In genomic region chr12:116937640-116938039, GRCh38 we compare ENCODE assay signal across 25 cellular contexts. TPM values are rescaled to one million over a fixed set of nuclear protein-coding genes. Genes with fewer than 3 reads are reported as not detected.
"Had no signal": no experiment of that assay in that cellular context is flagged by ENCODE, and none has a peak within 500 bp of the region (broad histone marks: within the 10 kb centered on the region; RNA-seq: fewer than 3 reads in every experiment).

No MANE protein-coding gene starts in this region.

- H3K9me3 Mint-ChIP-seq: activated naive CD4-positive, alpha-beta T cell treated with anti-CD3 and anti-CD28 coated beads, Interleukin-2, amount 10 ng/mL, durations not matched to agents 7 days and 5 days; activated naive CD8-positive, alpha-beta T cell treated with anti-CD3 and anti-CD28 coated beads, Interleukin-2, amount 10 ng/mL, durations not matched to agents 7 days and 5 days had no signal

- H3K27me3 Mint-ChIP-seq: activated naive CD4-positive, alpha-beta T cell treated with anti-CD3 and anti-CD28 coated beads, Interleukin-2, amount 10 ng/mL, durations not matched to agents 7 days and 5 days; activated naive CD8-positive, alpha-beta T cell treated with anti-CD3 and anti-CD28 coated beads, Interleukin-2, amount 10 ng/mL, durations not matched to agents 7 days and 5 days; naive B cell; stimulated activated naive B cell treated with anti-CD40 and anti-IgM and Interleukin-4, amounts not matched to agents 10 μg/mL and 1 μg/mL and 100 μg/mL, for 72 hours had no signal

- H3K4me3 Mint-ChIP-seq: activated naive CD4-positive, alpha-beta T cell treated with anti-CD3 and anti-CD28 coated beads, Interleukin-2, amount 10 ng/mL, durations not matched to agents 7 days and 5 days; activated naive CD8-positive, alpha-beta T cell treated with anti-CD3 and anti-CD28 coated beads, Interleukin-2, amount 10 ng/mL, durations not matched to agents 7 days and 5 days; naive B cell; stimulated activated naive B cell treated with anti-CD40 and anti-IgM and Interleukin-4, amounts not matched to agents 10 μg/mL and 1 μg/mL and 100 μg/mL, for 72 hours had no signal

- H3K4me3 ChIP-seq: ascending aorta, gastrocnemius medialis, left ventricle myocardium inferior, lung, sigmoid colon, smooth muscle cell, stomach, tibial artery had no signal

- H3K9me3 ChIP-seq: ascending aorta, gastrocnemius medialis, sigmoid colon, stomach had no signal

- DNase-seq: activated CD4-positive, alpha-beta T cell treated with anti-CD3 and anti-CD28 coated beads for 48 hours; activated CD4-positive, alpha-beta T cell treated with anti-CD3 and anti-CD28 coated beads, Interleukin-2, amount 50 U/mL, for 48 hours; activated CD8-positive, alpha-beta memory T cell treated with anti-CD3 and anti-CD28 coated beads for 24 hours; activated effector memory CD4-positive, alpha-beta T cell treated with anti-CD3 and anti-CD28 coated beads, Interleukin-2, amount 50 U/mL, for 16 hours; activated naive CD4-positive, alpha-beta T cell treated with anti-CD3 and anti-CD28 coated beads, Interleukin-2, amount 10 ng/mL, durations not matched to agents 7 days and 5 days; activated naive CD8-positive, alpha-beta T cell treated with anti-CD3 and anti-CD28 coated beads, Interleukin-2, amount 10 ng/mL, durations not matched to agents 7 days and 5 days; brain microvascular endothelial cell; caudate nucleus; cortex of kidney; gastrocnemius medialis; glutamatergic neuron; left ventricle myocardium inferior; naive B cell; sigmoid colon; stimulated activated CD4-positive, alpha-beta T cell treated with anti-CD3 and anti-CD28 coated beads, Interleukin-15, amount 100 ng/mL, for 24 hours; stimulated activated CD4-positive, alpha-beta T cell treated with anti-CD3 and anti-CD28 coated beads, Interleukin-2, amount 100 ng/mL, for 24 hours; stimulated activated naive B cell treated with anti-CD40 and anti-IgM and Interleukin-4, amounts not matched to agents 10 μg/mL and 1 μg/mL and 100 μg/mL, for 72 hours; stomach; T-helper 1 cell; tibial artery had no signal

- H3K36me3 ChIP-seq: brain microvascular endothelial cell, gastrocnemius medialis, sigmoid colon had no signal

- H3K4me2 ChIP-seq: smooth muscle cell had no signal

- ATAC-seq: activated CD4-positive, CD25-positive, alpha-beta regulatory T cell treated with anti-CD3 and anti-CD28 coated beads, Interleukin-2, amount 50 U/mL, for 24 hours; stimulated activated naive B cell treated with anti-CD40 and anti-IgM and Interleukin-4, amounts not matched to agents 10 μg/mL and 1 μg/mL and 100 μg/mL, for 72 hours had no signal

- H3K4me1 Mint-ChIP-seq: activated naive CD4-positive, alpha-beta T cell treated with anti-CD3 and anti-CD28 coated beads, Interleukin-2, amount 10 ng/mL, durations not matched to agents 7 days and 5 days; activated naive CD8-positive, alpha-beta T cell treated with anti-CD3 and anti-CD28 coated beads, Interleukin-2, amount 10 ng/mL, durations not matched to agents 7 days and 5 days had no signal

- H3K27me3 ChIP-seq: ascending aorta, brain microvascular endothelial cell, gastrocnemius medialis, sigmoid colon, stomach, tibial artery had no signal

- H3K27ac Mint-ChIP-seq: activated naive CD4-positive, alpha-beta T cell treated with anti-CD3 and anti-CD28 coated beads, Interleukin-2, amount 10 ng/mL, durations not matched to agents 7 days and 5 days; activated naive CD8-positive, alpha-beta T cell treated with anti-CD3 and anti-CD28 coated beads, Interleukin-2, amount 10 ng/mL, durations not matched to agents 7 days and 5 days; stimulated activated naive B cell treated with anti-CD40 and anti-IgM and Interleukin-4, amounts not matched to agents 10 μg/mL and 1 μg/mL and 100 μg/mL, for 72 hours had no signal

- H3K27ac ChIP-seq: ascending aorta, brain microvascular endothelial cell, gastrocnemius medialis, left ventricle myocardium inferior, stomach, tibial artery had no signal

RNA-seq across cellular contexts. Expression of gene HRK, which starts 56.4 kb away (rescaled TPM):
- total RNA-seq: activated naive CD8-positive, alpha-beta T cell treated with anti-CD3 and anti-CD28 coated beads, Interleukin-2, amount 10 ng/mL, durations not matched to agents 7 days and 5 days; ascending aorta; epithelial cell of proximal tubule; gastrocnemius medialis had no signal
- polyA plus RNA-seq: smooth muscle cell had no signal
